1 cellular context compared by ENCODE assay signal in genomic region chr4:139892973-139893736, GRCh38.
TF ChIP-seq lines count a peak whose summit lies in the region.

No MANE protein-coding gene starts in this region.

TF ChIP-seq in WTC11, 78 proteins besides CTCF, POLR2A, EP300 and RAD21:
- TF ChIP-seq, protein P1, sequence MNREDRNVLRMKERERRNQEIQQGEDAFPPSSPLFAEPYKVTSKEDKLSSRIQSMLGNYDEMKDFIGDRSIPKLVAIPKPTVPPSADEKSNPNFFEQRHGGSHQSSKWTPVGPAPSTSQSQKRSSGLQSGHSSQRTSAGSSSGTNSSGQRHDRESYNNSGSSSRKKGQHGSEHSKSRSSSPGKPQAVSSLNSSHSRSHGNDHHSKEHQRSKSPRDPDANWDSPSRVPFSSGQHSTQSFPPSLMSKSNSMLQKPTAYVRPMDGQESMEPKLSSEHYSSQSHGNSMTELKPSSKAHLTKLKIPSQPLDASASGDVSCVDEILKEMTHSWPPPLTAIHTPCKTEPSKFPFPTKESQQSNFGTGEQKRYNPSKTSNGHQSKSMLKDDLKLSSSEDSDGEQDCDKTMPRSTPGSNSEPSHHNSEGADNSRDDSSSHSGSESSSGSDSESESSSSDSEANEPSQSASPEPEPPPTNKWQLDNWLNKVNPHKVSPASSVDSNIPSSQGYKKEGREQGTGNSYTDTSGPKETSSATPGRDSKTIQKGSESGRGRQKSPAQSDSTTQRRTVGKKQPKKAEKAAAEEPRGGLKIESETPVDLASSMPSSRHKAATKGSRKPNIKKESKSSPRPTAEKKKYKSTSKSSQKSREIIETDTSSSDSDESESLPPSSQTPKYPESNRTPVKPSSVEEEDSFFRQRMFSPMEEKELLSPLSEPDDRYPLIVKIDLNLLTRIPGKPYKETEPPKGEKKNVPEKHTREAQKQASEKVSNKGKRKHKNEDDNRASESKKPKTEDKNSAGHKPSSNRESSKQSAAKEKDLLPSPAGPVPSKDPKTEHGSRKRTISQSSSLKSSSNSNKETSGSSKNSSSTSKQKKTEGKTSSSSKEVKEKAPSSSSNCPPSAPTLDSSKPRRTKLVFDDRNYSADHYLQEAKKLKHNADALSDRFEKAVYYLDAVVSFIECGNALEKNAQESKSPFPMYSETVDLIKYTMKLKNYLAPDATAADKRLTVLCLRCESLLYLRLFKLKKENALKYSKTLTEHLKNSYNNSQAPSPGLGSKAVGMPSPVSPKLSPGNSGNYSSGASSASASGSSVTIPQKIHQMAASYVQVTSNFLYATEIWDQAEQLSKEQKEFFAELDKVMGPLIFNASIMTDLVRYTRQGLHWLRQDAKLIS (CRISPR knock-in tag; IDR thresholded peaks at IDR 0.05; ENCODE audit: borderline replicate concordance), result no peak
- TF ChIP-seq ZNF232 (CRISPR knock-in tag; IDR thresholded peaks at IDR 0.05), result no peak
- no peak for TF ChIP-seq JAZF1 (CRISPR knock-in tag; IDR thresholded peaks at IDR 0.05)
- no peak for TF ChIP-seq SMAD4 (CRISPR knock-in tag; IDR thresholded peaks at IDR 0.05)
- no peak for TF ChIP-seq NFE2L1 (CRISPR knock-in tag; IDR thresholded peaks at IDR 0.05)
- TF ChIP-seq TEAD1 (CRISPR knock-in tag; IDR thresholded peaks at IDR 0.05), result no peak
- TF ChIP-seq EMX1 (CRISPR knock-in tag; IDR thresholded peaks at IDR 0.05), result no peak
- TF ChIP-seq ZNF219 (CRISPR knock-in tag; IDR thresholded peaks at IDR 0.05; ENCODE audit: borderline replicate concordance), result no peak
